Comparison of ENCODE assay signal across 1 cellular context in the genomic region with DNA sequence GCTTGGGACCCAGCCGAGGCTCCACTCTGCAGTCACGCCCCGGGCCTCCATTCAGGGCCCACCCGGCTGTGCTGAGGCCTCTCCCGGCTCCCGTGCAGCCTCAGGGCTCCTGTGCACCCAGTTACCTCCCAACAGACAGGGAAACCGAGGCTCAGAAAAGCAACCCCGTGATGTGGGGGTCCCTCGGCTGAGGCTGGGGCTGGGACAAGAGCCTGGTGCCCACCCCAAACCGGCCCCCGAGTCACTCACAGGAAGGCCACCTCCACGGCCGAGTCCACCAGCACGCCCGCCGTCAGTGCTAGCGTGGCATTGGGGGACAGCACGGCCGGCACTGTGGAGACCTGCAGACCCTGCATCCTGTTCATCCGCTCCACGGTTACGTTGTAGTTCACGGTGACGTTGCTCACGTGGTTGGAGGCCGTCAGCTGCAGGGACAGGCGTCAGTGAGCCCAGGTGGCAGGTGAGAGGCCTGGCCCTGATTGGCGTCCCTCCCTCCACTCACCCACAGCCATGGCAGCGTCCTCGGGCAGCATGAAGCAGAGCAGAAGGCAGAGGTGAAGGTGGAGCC. TPM values are rescaled to one million over a fixed set of nuclear protein-coding genes. Genes with fewer than 3 reads are reported as not detected.
"Had no signal": no experiment of that assay in that cellular context is flagged by ENCODE, and none has a peak within 500 bp of the region (broad histone marks: within the 10 kb centered on the region; RNA-seq: fewer than 3 reads in every experiment).

No MANE protein-coding gene starts in this region.

RNA-seq across cellular contexts. Expression of a gene that starts 35.8 kb away (rescaled TPM):
- total RNA-seq: esophagus muscularis mucosa had no signal
